Comparison of ENCODE assay signal across 1 cellular context in genomic region chr9:91423785-91424402, GRCh38.
A peak's percentile ranks its signal among the peaks of the same experiment; 100 is the strongest.
TF ChIP-seq lines count a peak whose summit lies in the region.

Gene NFIL3 (minus strand): TSS chr9:91423832. CDS start chr9:91410734, 13,098 bp downstream.

TF ChIP-seq in SK-N-SH, 30 proteins besides CTCF, POLR2A, EP300 and RAD21 (continued from another document):
- no peak for TF ChIP-seq USF2 (IDR thresholded peaks at IDR 0.05; ENCODE audit: borderline replicate concordance, low read depth, low read length)
- TF ChIP-seq SMC3 (IDR thresholded peaks at IDR 0.05; ENCODE audit: low read depth, low read length), result no peak
- no peak for TF ChIP-seq TCF12 (IDR thresholded peaks at IDR 0.05)
- TF ChIP-seq FOSL2 (IDR thresholded peaks at IDR 0.05; ENCODE audit: borderline replicate concordance, low read depth), result no peak
- no peak; the same call in 1 of the 2 replicates for TF ChIP-seq SIN3A (IDR thresholded peaks at IDR 0.05; ENCODE audit: borderline replicate concordance, low read depth, low read length)
- no peak for TF ChIP-seq MEF2A (IDR thresholded peaks at IDR 0.05; ENCODE audit: borderline replicate concordance, low read depth)
- TF ChIP-seq JUND (IDR thresholded peaks at IDR 0.05), result no peak
- TF ChIP-seq EZH2phosphoT487 (IDR thresholded peaks at IDR 0.05; ENCODE audit: borderline replicate concordance, low read depth), result no peak
- TF ChIP-seq GABPA (IDR thresholded peaks at IDR 0.05; ENCODE audit: low read depth), result no peak
- peak; percentile 17; the same call in 1 of the 2 replicates for TF ChIP-seq USF1 (IDR thresholded peaks at IDR 0.05; ENCODE audit: borderline replicate concordance, low read depth)
- no peak for TF ChIP-seq NFIC (IDR thresholded peaks at IDR 0.05; ENCODE audit: borderline replicate concordance)
- peak; percentile 27; the same call in 1 of the 2 replicates for TF ChIP-seq TAF1 (IDR thresholded peaks at IDR 0.05; ENCODE audit: borderline replicate concordance, low read depth, low read length)
- no peak for TF ChIP-seq RCOR1 (IDR thresholded peaks at IDR 0.05; ENCODE audit: low read length)
- TF ChIP-seq PBX3 (IDR thresholded peaks at IDR 0.05), result peak; percentile 91
- TF ChIP-seq ZBTB33 (IDR thresholded peaks at IDR 0.05; ENCODE audit: borderline replicate concordance, low read depth), result no peak
- TF ChIP-seq ELF1 (IDR thresholded peaks at IDR 0.05), result no peak
